In genomic region chr11:118572914-118573550, GRCh38 we compare ENCODE assay signal across 8 cellular contexts. TPM values are rescaled to one million over a fixed set of nuclear protein-coding genes. Genes with fewer than 3 reads are reported as not detected.
DNase-seq lines count a peak whose midpoint lies in the region; ATAC-seq and TF ChIP-seq lines count a peak whose summit lies in the region.

No MANE protein-coding gene starts in this region.

- H3K79me2 ChIP-seq in KMS-11 (ENCODE audit: insufficient read depth, low read depth), result peaks cover 55% of the 10 kb centered on the region

- H3K4me1 ChIP-seq in KMS-11 (ENCODE audit: low read depth, poor library complexity, severe bottlenecking) (peaks cover 31% of the 10 kb centered on the region), esophagus squamous epithelium (peaks cover 7 to 55% (median 22%) of the 10 kb centered on the region in 3 donors)

- peak; percentile 34 for ATAC-seq in GM21447 (IDR thresholded peaks at IDR 0.05; ENCODE audit: unreplicated experiment)
- ATAC-seq in activated CD8-positive, alpha-beta T cell treated with anti-CD3 and anti-CD28 coated beads for 36 hours, result peak; percentile 64
- peak; percentile 21 to 36 (median 28) for ATAC-seq in natural killer cell

- DNase-seq in Caki2 (ENCODE audit: low read depth), result peak; percentile 43
- DNase-seq in activated CD8-positive, alpha-beta T cell treated with anti-CD3 and anti-CD28 coated beads for 36 hours, result peak; percentile 48
- no peak for DNase-seq in esophagus squamous epithelium (lab: John Stamatoyannopoulos, UW)
- DNase-seq in natural killer cell, result no peak
- no peak for DNase-seq in NCI-H1105 treated with DMSO at 0.1 percent for 48 hours (lab: John Stamatoyannopoulos, UW)
- DNase-seq in NCI-H128 (lab: John Stamatoyannopoulos, UW; ENCODE audit: unreplicated experiment), result no peak

- H3K27ac ChIP-seq in KMS-11 (peak overlapping the region; percentile 74), esophagus squamous epithelium (peak overlapping the region; percentile 97 to 98 (median 98))

- peak overlapping the region; percentile 88 for H3K9ac ChIP-seq in KMS-11

- peaks cover 13% of the 10 kb centered on the region for H3K36me3 Mint-ChIP-seq in activated CD8-positive, alpha-beta T cell treated with anti-CD3 and anti-CD28 coated beads for 36 hours (ENCODE audit: low read depth)
- no peaks in the 10 kb centered on the region for H3K36me3 Mint-ChIP-seq in natural killer cell

- peak overlapping the region; percentile 76; the same call in 1 of the 2 replicates for H2AFZ ChIP-seq in KMS-11 (ENCODE audit: low read depth)

- H3K9me3 Mint-ChIP-seq in activated CD8-positive, alpha-beta T cell treated with anti-CD3 and anti-CD28 coated beads for 36 hours, result no peaks in the 10 kb centered on the region
- H3K9me3 Mint-ChIP-seq in natural killer cell, result no peaks in the 10 kb centered on the region

- 2 to 3% methylated on average over 10 to 11 of the region's 12 CpGs for WGBS in esophagus squamous epithelium, 2 donors

- no peaks in the 10 kb centered on the region for H3K9me3 ChIP-seq in esophagus squamous epithelium

- peak overlapping the region; percentile 93 for H3K27ac Mint-ChIP-seq in activated CD8-positive, alpha-beta T cell treated with anti-CD3 and anti-CD28 coated beads for 36 hours
- H3K27ac Mint-ChIP-seq in natural killer cell, result peak overlapping the region; percentile 89 to 97

- H3K27me3 Mint-ChIP-seq in activated CD8-positive, alpha-beta T cell treated with anti-CD3 and anti-CD28 coated beads for 36 hours, result no peaks in the 10 kb centered on the region
- H3K27me3 Mint-ChIP-seq in natural killer cell (ENCODE audit: low read depth in 2 of 2), result no peaks in the 10 kb centered on the region

- H3K4me3 Mint-ChIP-seq in activated CD8-positive, alpha-beta T cell treated with anti-CD3 and anti-CD28 coated beads for 36 hours, result peak overlapping the region; percentile 84
- peak overlapping the region; percentile 95 for H3K4me3 Mint-ChIP-seq in natural killer cell

- in situ Hi-C loops in Caki2 (cut with HindIII; ENCODE audit: low pct_unique_long_range_greater_than_20kb, low sequenced_read_pairs), result no loop called here

- H3K4me2 ChIP-seq in KMS-11, result peak overlapping the region; percentile 84

- no peak overlapping the region for H3K4me3 ChIP-seq in KMS-11 (IDR thresholded peaks at IDR 0.05; ENCODE audit: insufficient read depth, low read depth, low read length)
- H3K4me3 ChIP-seq in esophagus squamous epithelium, result peak overlapping the region; percentile 83 to 100 (median 96)

- CTCF ChIA-PET in activated CD8-positive, alpha-beta T cell treated with anti-CD3 and anti-CD28 coated beads for 36 hours (lab: Charles Lee), result interaction anchor here (1.1 to 3.6 kb wide), 3 partner anchors 17 to 35 kb away, joined by 5 to 15 read pairs (median 7); no protein-coding TSS in a partner anchor

- H3K36me3 ChIP-seq in KMS-11 (ENCODE audit: insufficient read depth) (no peaks in the 10 kb centered on the region), esophagus squamous epithelium (no peaks in the 10 kb centered on the region)

- H3K4me1 Mint-ChIP-seq in activated CD8-positive, alpha-beta T cell treated with anti-CD3 and anti-CD28 coated beads for 36 hours (ENCODE audit: low read depth), result peaks cover 52% of the 10 kb centered on the region
- peaks cover 51% of the 10 kb centered on the region in 2 donors for H3K4me1 Mint-ChIP-seq in natural killer cell

- TF ChIP-seq CTCF in KMS-11 (conservative IDR thresholded peaks at IDR 0.05; ENCODE audit: low read depth, low read length), result no peak
- no peak for TF ChIP-seq CTCF in activated CD8-positive, alpha-beta T cell treated with anti-CD3 and anti-CD28 coated beads for 36 hours (IDR thresholded peaks at IDR 0.05)
- no peak for TF ChIP-seq CTCF in esophagus squamous epithelium (IDR thresholded peaks at IDR 0.05)
- no peak for TF ChIP-seq CTCF in natural killer cell (IDR thresholded peaks at IDR 0.05)

- H4K20me1 ChIP-seq in KMS-11 (ENCODE audit: insufficient read depth), result 0 out of 2 replicates have a peak, but pooled peaks cover 11% of the 10 kb centered on the region

- no peak for TF ChIP-seq POLR2A in esophagus squamous epithelium (IDR thresholded peaks at IDR 0.05)

- intact Hi-C loops in activated CD8-positive, alpha-beta T cell treated with anti-CD3 and anti-CD28 coated beads for 36 hours (cut with micrococcal nuclease), result no loop called here
- intact Hi-C loops in esophagus squamous epithelium (cut with DNase I), result no loop called here
- intact Hi-C loops in natural killer cell (cut with micrococcal nuclease), result loop anchor here (5.0 kb wide), 1 partner anchor 34 kb away; the partner anchor contains the start of gene PHLDB1

- POLR2A ChIA-PET in activated CD8-positive, alpha-beta T cell treated with anti-CD3 and anti-CD28 coated beads for 36 hours (lab: Charles Lee), result interaction anchor here (0.7 to 1.7 kb wide), 13 partner anchors 8 to 296 kb away, joined by 3 to 8 read pairs (median 4); partner anchors contain the start of gene CD3D

- H3K27me3 ChIP-seq in KMS-11 (ENCODE audit: insufficient read depth, low read depth) (no peaks in the 10 kb centered on the region), esophagus squamous epithelium (no peaks in the 10 kb centered on the region)

RNA-seq across cellular contexts. Expression of gene ARCN1, which starts 0.8 kb away (rescaled TPM):
- total RNA-seq in Caki2 (2014; rRNA removed; shearing (Covaris generic); ENCODE audit: low replicate concordance), result 66.8 and 80.1 TPM in 2 replicates
- total RNA-seq in activated CD8-positive, alpha-beta T cell treated with anti-CD3 and anti-CD28 coated beads for 36 hours, result 100 to 1,000 TPM; 134 to 135 TPM
- 10 to 100 TPM; 67.8 to 81.6 (median 78.1) TPM for total RNA-seq in esophagus squamous epithelium
- 10 to 100 TPM; 72.9 to 88.6 (median 88.4) TPM for total RNA-seq in natural killer cell

RNA-seq across cellular contexts. Expression of gene IFT46, which starts 7.3 kb away (rescaled TPM):
- 11.9 and 21.1 TPM in 2 replicates for total RNA-seq in Caki2 (2014; rRNA removed; shearing (Covaris generic); ENCODE audit: low replicate concordance)
- total RNA-seq in activated CD8-positive, alpha-beta T cell treated with anti-CD3 and anti-CD28 coated beads for 36 hours, result 10 to 100 TPM; 14.9 to 16.0 TPM
- total RNA-seq in esophagus squamous epithelium, result 10 to 100 TPM; 13.2 to 25.2 (median 18.6) TPM
- total RNA-seq in natural killer cell, result 1 to 10 TPM; 7.2 to 9.8 (median 8.1) TPM

RNA-seq across cellular contexts. Expression of gene PHLDB1, which starts 34.4 kb away (rescaled TPM):
- total RNA-seq in Caki2 (2014; rRNA removed; shearing (Covaris generic); ENCODE audit: low replicate concordance), result 24.8 and 26.6 TPM in 2 replicates
- 1 to 10 TPM; 3.0 to 5.1 TPM for total RNA-seq in activated CD8-positive, alpha-beta T cell treated with anti-CD3 and anti-CD28 coated beads for 36 hours
- 10 to 100 TPM in 3 of 4 donors, 1 to 10 TPM in 1; 6.7 to 29.8 (median 21.2) TPM for total RNA-seq in esophagus squamous epithelium
- 1 to 10 TPM in 1 of 3 donors, under 1 TPM in 2; 0.75 to 1.1 (median 0.95) TPM for total RNA-seq in natural killer cell

RNA-seq across cellular contexts. Expression of gene TMEM25, which starts 42.0 kb away (rescaled TPM):
- 3.0 and 7.9 TPM in 2 replicates for total RNA-seq in Caki2 (2014; rRNA removed; shearing (Covaris generic); ENCODE audit: low replicate concordance)
- total RNA-seq in activated CD8-positive, alpha-beta T cell treated with anti-CD3 and anti-CD28 coated beads for 36 hours, result 10 to 100 TPM in 1 of 2 experiments, 1 to 10 TPM in 1; 9.8 to 15.0 TPM
- 10 to 100 TPM in 3 of 4 donors, 1 to 10 TPM in 1; 7.0 to 18.0 (median 15.3) TPM for total RNA-seq in esophagus squamous epithelium
- total RNA-seq in natural killer cell, result 10 to 100 TPM in 1 of 3 donors, 1 to 10 TPM in 2; 4.1 to 11.0 (median 9.3) TPM

RNA-seq across cellular contexts. Expression of gene TTC36, which starts 45.8 kb away (rescaled TPM):
- not detected in 2 replicates for total RNA-seq in Caki2 (2014; rRNA removed; shearing (Covaris generic); ENCODE audit: low replicate concordance)
- under 1 TPM; 0.36 to 0.43 TPM for total RNA-seq in activated CD8-positive, alpha-beta T cell treated with anti-CD3 and anti-CD28 coated beads for 36 hours
- total RNA-seq in esophagus squamous epithelium, result under 1 TPM in 2 of 4 donors, not detected in 2; 0.38 to 0.47 TPM
- total RNA-seq in natural killer cell, result under 1 TPM in 1 of 3 donors, not detected in 2; 0.43 TPM

Comparison
In these comparisons a context has a peak if more than half of its experiments do, and no peak if none do; other contexts are left out.
1. DNase-seq: peak in Caki2 (single experiment) and activated CD8-positive, alpha-beta T cell treated with anti-CD3 and anti-CD28 coated beads for 36 hours (single experiment); none in esophagus squamous epithelium (single experiment), natural killer cell (single experiment), NCI-H1105 treated with DMSO at 0.1 percent for 48 hours (single experiment) and NCI-H128 (single experiment).
2. Peak in every context shown above with its lines, with median percentiles within 50 percentile points of each other: ATAC-seq.